In genomic region chr12:112010415-112011344, GRCh38 we compare ENCODE assay signal across 15 cellular contexts. TPM values are rescaled to one million over a fixed set of nuclear protein-coding genes. Genes with fewer than 3 reads are reported as not detected.
DNase-seq lines count a peak whose midpoint lies in the region; ATAC-seq, FAIRE-seq and TF ChIP-seq lines count a peak whose summit lies in the region.
"Had no signal": no experiment of that assay in that cellular context is flagged by ENCODE, and none has a peak within 500 bp of the region (broad histone marks: within the 10 kb centered on the region; RNA-seq: fewer than 3 reads in every experiment).

No MANE protein-coding gene starts in this region.

- TF ChIP-seq CTCF in DND-41 (IDR thresholded peaks at IDR 0.05; ENCODE audit: borderline replicate concordance, extremely low read depth, low read length, poor library complexity, severe bottlenecking) (no peak), activated B cell treated with CpG ODN at 0.5 μM for 24 hours (IDR thresholded peaks at IDR 0.05) (no peak), keratinocyte (optimal IDR thresholded peaks at IDR 0.05 in 1 of 3, IDR thresholded peaks at IDR 0.05 in 1 of 3, conservative IDR thresholded peaks at IDR 0.05 in 1 of 3; ENCODE audit: extremely low read depth in 1 of 3, insufficient read depth in 2 of 3, low read length in 3 of 3) (no peak), sigmoid colon (IDR thresholded peaks at IDR 0.05) (no peak), foreskin fibroblast (IDR thresholded peaks at IDR 0.05; ENCODE audit: low read depth, low read length) (no peak)

- WGBS in sigmoid colon, 2 donors, result 93 to 94% methylated on average over 8 of the region's 8 CpGs

- ATAC-seq in DND-41 (ENCODE audit: insufficient read depth, low read depth) (no peak), activated B cell treated with CpG ODN at 0.5 μM for 24 hours (ENCODE audit: low read depth) (no peak)
- ATAC-seq: left lung, right cardiac atrium had no signal

- H3K27ac Mint-ChIP-seq in activated B cell treated with CpG ODN at 0.5 μM for 24 hours, result no peak overlapping the region

- peaks cover 0 to 16% (median 9%) of the 10 kb centered on the region in 11 experiments; a peak in 15 of 22 replicates for H3K9me3 ChIP-seq in BLaER1 treated with 17β-estradiol and CSF1 and Interleukin-3, amounts not matched to agents 10 nM and 100 nM (replicated peaks in 1 of 11)
- no peaks in the 10 kb centered on the region for H3K9me3 ChIP-seq in DND-41 (ENCODE audit: insufficient read depth, low read length, severe bottlenecking)
- no peaks in the 10 kb centered on the region for H3K9me3 ChIP-seq in keratinocyte (ENCODE audit: control insufficient read depth, low read depth, low read length)
- H3K9me3 ChIP-seq in sigmoid colon, result no peaks in the 10 kb centered on the region
- H3K9me3 ChIP-seq: colonic mucosa, left lung had no signal

- H3K27ac ChIP-seq in BLaER1 treated with 17β-estradiol and CSF1 and Interleukin-3, amounts not matched to agents 10 nM and 100 nM, result no peak overlapping the region
- H3K27ac ChIP-seq in DND-41 (ENCODE audit: low read length), result no peak overlapping the region
- no peak overlapping the region for H3K27ac ChIP-seq in keratinocyte (ENCODE audit: control insufficient read depth, insufficient read depth, low read length)
- no peak overlapping the region for H3K27ac ChIP-seq in sigmoid colon
- H3K27ac ChIP-seq: colonic mucosa had no signal

- peaks cover 23% of the 10 kb centered on the region for H3K36me3 Mint-ChIP-seq in activated B cell treated with CpG ODN at 0.5 μM for 24 hours (ENCODE audit: low read depth)

- no peak for FAIRE-seq in keratinocyte (lab: Jason Lieb, UNC)

- peaks cover 29 to 71% (median 65%) of the 10 kb centered on the region in 10 experiments for H3K4me1 ChIP-seq in BLaER1 treated with 17β-estradiol and CSF1 and Interleukin-3, amounts not matched to agents 10 nM and 100 nM
- H3K4me1 ChIP-seq in DND-41 (ENCODE audit: insufficient read depth, low read length) (peaks cover 39% of the 10 kb centered on the region), keratinocyte (ENCODE audit: control insufficient read depth, extremely low read depth, insufficient read depth, low read length) (peaks cover 24% of the 10 kb centered on the region), sigmoid colon (peaks cover 0 to 49% (median 32%) of the 10 kb centered on the region in 4 donors)

- CTCF ChIA-PET in activated B cell treated with CpG ODN at 0.5 μM for 24 hours (lab: Charles Lee), result no interaction called here

- no peak for TF ChIP-seq POLR2A in sigmoid colon (IDR thresholded peaks at IDR 0.05)

- POLR2A ChIA-PET in activated B cell treated with CpG ODN at 0.5 μM for 24 hours (lab: Charles Lee), result interaction anchor here (0.6 to 1.3 kb wide), 3 partner anchors 10 to 136 kb away, joined by 3 to 4 read pairs (median 3); no protein-coding TSS in a partner anchor

- TF ChIP-seq EP300 in sigmoid colon (IDR thresholded peaks at IDR 0.05), result no peak

- intact Hi-C loops in activated B cell treated with CpG ODN at 0.5 μM for 24 hours (cut with micrococcal nuclease) (loop anchor here (5.0 kb wide), 1 partner anchor 243 kb away; the partner anchor contains the start of gene ALDH2), sigmoid colon (cut with DNase I) (loop anchor here (5.0 kb wide), 3 partner anchors 63 to 168 kb away; partner anchors contain the start of genes MAPKAPK5 and TRAFD1)

- no peak overlapping the region for H2AFZ ChIP-seq in DND-41 (ENCODE audit: low read depth, low read length)
- H2AFZ ChIP-seq in keratinocyte (ENCODE audit: control insufficient read depth, low read length), result no peak overlapping the region

- dilution Hi-C loops in keratinocyte (cut with MboI; ENCODE audit: extremely low pct_ligation_motif_present, low sequenced_read_pairs), result no loop called here

- DNase-seq in DND-41, result no peak
- DNase-seq in activated B cell treated with CpG ODN at 0.5 μM for 24 hours, result no peak
- no peak for DNase-seq in keratinocyte (ENCODE audit: low read depth, low spot score)
- no peak for DNase-seq in sigmoid colon
- no peak for DNase-seq in SW 1271 (lab: John Stamatoyannopoulos, UW)
- DNase-seq in SHP77 treated with DMSO at 0.1 percent for 48 hours (lab: John Stamatoyannopoulos, UW), result no peak
- no peak for DNase-seq in foreskin fibroblast
- DNase-seq: colonic mucosa; hippocampal formation; left lung; NCI-H1436; stimulated activated naive CD4-positive, alpha-beta T cell; T-helper 9 cell had no signal

- peaks cover 0 to 18% (median 14%) of the 10 kb centered on the region in 11 experiments; a peak in 19 of 22 replicates for H3K36me3 ChIP-seq in BLaER1 treated with 17β-estradiol and CSF1 and Interleukin-3, amounts not matched to agents 10 nM and 100 nM
- H3K36me3 ChIP-seq in DND-41 (ENCODE audit: insufficient read depth, low read length), result peaks cover 11% of the 10 kb centered on the region
- H3K36me3 ChIP-seq in keratinocyte (ENCODE audit: control insufficient read depth in 2 of 2, extremely low read depth in 1 of 2, insufficient read depth in 2 of 2, low read length in 2 of 2), result no peaks in the 10 kb centered on the region
- peaks cover 0 to 3% (median 0%) of the 10 kb centered on the region in 4 donors for H3K36me3 ChIP-seq in sigmoid colon
- H3K36me3 ChIP-seq: colonic mucosa, left lung had no signal

- no peaks in the 10 kb centered on the region for H3K27me3 Mint-ChIP-seq in activated B cell treated with CpG ODN at 0.5 μM for 24 hours

- no peaks in the 10 kb centered on the region for H3K9me3 Mint-ChIP-seq in activated B cell treated with CpG ODN at 0.5 μM for 24 hours

- H3K79me2 ChIP-seq in DND-41 (ENCODE audit: insufficient read depth, low read length) (peaks cover 46% of the 10 kb centered on the region), keratinocyte (ENCODE audit: control insufficient read depth, insufficient read depth, low read length) (peaks cover 28% of the 10 kb centered on the region)

- peak overlapping the region; percentile 96 for H3K4me3 Mint-ChIP-seq in activated B cell treated with CpG ODN at 0.5 μM for 24 hours

- no peak overlapping the region for H3K9ac ChIP-seq in BLaER1 treated with 17β-estradiol and CSF1 and Interleukin-3, amounts not matched to agents 10 nM and 100 nM
- H3K9ac ChIP-seq in DND-41 (ENCODE audit: low read depth, low read length), result no peak overlapping the region; the same call in 1 of the 2 replicates
- H3K9ac ChIP-seq in keratinocyte (ENCODE audit: control insufficient read depth, extremely low read depth, insufficient read depth, low read length), result no peak overlapping the region

- no peak overlapping the region for H3K4me3 ChIP-seq in BLaER1 treated with 17β-estradiol and CSF1 and Interleukin-3, amounts not matched to agents 10 nM and 100 nM
- H3K4me3 ChIP-seq in DND-41 (ENCODE audit: low read depth in 1 of 2, low read length in 2 of 2) (no peak overlapping the region), keratinocyte (ENCODE audit: control insufficient read depth in 2 of 3, extremely low read depth in 1 of 3, insufficient read depth in 2 of 3, low read depth in 1 of 3, low read length in 3 of 3) (no peak overlapping the region), sigmoid colon (no peak overlapping the region), foreskin fibroblast (ENCODE audit: low read depth in 1 of 2, low read length in 2 of 2) (no peak overlapping the region)
- H3K4me3 ChIP-seq: colonic mucosa had no signal

- H3K9me1 ChIP-seq in keratinocyte (ENCODE audit: control insufficient read depth, extremely low read depth, insufficient read depth, low read length), result peaks cover 4% of the 10 kb centered on the region

- H3K4me1 Mint-ChIP-seq in activated B cell treated with CpG ODN at 0.5 μM for 24 hours, result peaks cover 55% of the 10 kb centered on the region

- peaks cover 0 to 51% (median 0%) of the 10 kb centered on the region in 11 experiments; a peak in 6 of 22 replicates for H3K27me3 ChIP-seq in BLaER1 treated with 17β-estradiol and CSF1 and Interleukin-3, amounts not matched to agents 10 nM and 100 nM
- H3K27me3 ChIP-seq in DND-41 (ENCODE audit: insufficient read depth, low read length, poor library complexity), result no peaks in the 10 kb centered on the region
- H3K27me3 ChIP-seq in keratinocyte (ENCODE audit: control insufficient read depth, extremely low read depth, insufficient read depth, low read length), result no peaks in the 10 kb centered on the region
- no peaks in the 10 kb centered on the region for H3K27me3 ChIP-seq in sigmoid colon
- H3K27me3 ChIP-seq: colonic mucosa, left lung had no signal

- peak overlapping the region in 7 of 11 experiments; percentile 6 to 99 (median 95); a peak in 12 of 22 replicates for H3K4me2 ChIP-seq in BLaER1 treated with 17β-estradiol and CSF1 and Interleukin-3, amounts not matched to agents 10 nM and 100 nM
- H3K4me2 ChIP-seq in DND-41 (ENCODE audit: insufficient read depth, low read length), result 0 out of 2 replicates have a peak overlapping the region, but pooled peaks have one; percentile 12
- H3K4me2 ChIP-seq in keratinocyte (ENCODE audit: control insufficient read depth, extremely low read depth, insufficient read depth, low read depth, low read length), result peak overlapping the region; percentile 97

- H4K20me1 ChIP-seq in BLaER1 treated with 17β-estradiol and CSF1 and Interleukin-3, amounts not matched to agents 10 nM and 100 nM, result peaks cover 1 to 22% (median 14%) of the 10 kb centered on the region in 11 experiments; a peak in 14 of 22 replicates
- H4K20me1 ChIP-seq in DND-41 (ENCODE audit: insufficient read depth, low read length) (peaks cover 10% of the 10 kb centered on the region), keratinocyte (ENCODE audit: control insufficient read depth, extremely low read depth, insufficient read depth, low read length) (no peaks in the 10 kb centered on the region)

RNA-seq across cellular contexts. Expression of gene TMEM116, which starts 2.3 kb away (rescaled TPM):
- 6.4 and 10.5 TPM in 2 replicates for total RNA-seq in activated B cell treated with CpG ODN at 0.5 μM for 24 hours
- polyA plus RNA-seq in keratinocyte, result 5.2 to 8.3 TPM (median 7.7 TPM) in 3 replicates
- 6.2 TPM for polyA plus RNA-seq in keratinocyte (2011; ENCODE audit: low read depth)
- 5.6 and 8.1 TPM in 2 replicates for polyA plus RNA-seq in keratinocyte (2011; cell fraction: cytosol; rRNA removed)
- 5.1 and 6.0 TPM in 2 replicates for polyA plus RNA-seq in keratinocyte (2011; cell fraction: nucleus; rRNA removed)
- polyA plus RNA-seq in keratinocyte (2012; ENCODE audit: low replicate concordance), result 3.1 and 6.2 TPM in 2 replicates
- 5.4 to 8.9 TPM (median 6.0 TPM) in 3 replicates for polyA minus RNA-seq in keratinocyte
- 8.1 TPM for polyA minus RNA-seq in keratinocyte (2011; cell fraction: cytosol; rRNA and poly(A)+ RNA removed)
- polyA minus RNA-seq in keratinocyte (2011; cell fraction: nucleus; rRNA and poly(A)+ RNA removed), result 1.3 and 3.3 TPM in 2 replicates
- total RNA-seq in sigmoid colon, result 10 to 100 TPM in 2 of 4 donors, 1 to 10 TPM in 2; 7.5 to 16.6 (median 9.5) TPM
- polyA plus RNA-seq in sigmoid colon, result 1 to 10 TPM; 3.0 to 6.8 (median 3.6) TPM

RNA-seq across cellular contexts. Expression of gene ERP29, which starts 2.5 kb away (rescaled TPM):
- total RNA-seq in activated B cell treated with CpG ODN at 0.5 μM for 24 hours (133 and 135 TPM in 2 replicates), sigmoid colon (10 to 100 TPM; 43.0 to 74.4 (median 54.3) TPM)
- polyA plus RNA-seq in keratinocyte (58.7 to 89.4 TPM (median 81.2 TPM) in 3 replicates), sigmoid colon (100 to 1,000 TPM in 1 of 3 donors, 10 to 100 TPM in 2; 68.0 to 217 (median 95.5) TPM)
- 55.0 TPM for polyA plus RNA-seq in keratinocyte (2011; ENCODE audit: low read depth)
- polyA plus RNA-seq in keratinocyte (2011; cell fraction: cytosol; rRNA removed), result 37.8 and 40.5 TPM in 2 replicates
- polyA plus RNA-seq in keratinocyte (2011; cell fraction: nucleus; rRNA removed), result 53.8 and 64.5 TPM in 2 replicates
- polyA plus RNA-seq in keratinocyte (2012; ENCODE audit: low replicate concordance), result 81.1 and 94.6 TPM in 2 replicates
- 18.2 to 23.2 TPM (median 21.6 TPM) in 3 replicates for polyA minus RNA-seq in keratinocyte
- 42.0 TPM for polyA minus RNA-seq in keratinocyte (2011; cell fraction: cytosol; rRNA and poly(A)+ RNA removed)
- 15.4 and 16.8 TPM in 2 replicates for polyA minus RNA-seq in keratinocyte (2011; cell fraction: nucleus; rRNA and poly(A)+ RNA removed)

Comparison
In these comparisons a context has a peak if more than half of its experiments do, and no peak if none do; other contexts are left out.
1. H3K4me2 ChIP-seq: peak in every context shown above with its lines; median percentile 97 in keratinocyte; 95 in BLaER1 treated with 17β-estradiol and CSF1 and Interleukin-3, amounts not matched to agents 10 nM and 100 nM; 12 in DND-41.